Comparison of ENCODE assay signal across 27 cellular contexts in the genomic region with DNA sequence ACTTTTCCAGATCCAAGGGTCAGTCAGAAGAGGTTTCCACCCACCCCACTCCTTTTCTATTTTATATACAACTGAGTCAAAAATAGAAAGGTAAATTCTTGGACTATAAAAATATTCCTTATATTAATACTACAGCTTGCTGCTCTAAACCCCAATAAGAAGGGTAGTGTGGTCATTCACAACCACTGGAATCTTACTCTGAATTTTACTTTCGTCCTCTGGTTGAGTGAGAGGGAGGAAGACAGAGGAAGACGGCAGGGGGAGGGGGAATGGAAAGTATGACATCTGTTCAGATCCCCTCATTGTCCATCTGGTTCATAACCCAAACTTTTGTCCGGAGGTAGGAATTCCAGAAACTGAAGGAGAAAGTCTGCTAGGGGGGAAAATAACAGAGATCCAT.
"Had no signal": no experiment of that assay in that cellular context is flagged by ENCODE, and none has a peak within 500 bp of the region (broad histone marks: within the 10 kb centered on the region; RNA-seq: fewer than 3 reads in every experiment).

No MANE protein-coding gene starts in this region.

- ATAC-seq: naive thymus-derived CD8-positive, alpha-beta T cell; sciatic nerve; stimulated activated memory B cell treated with anti-CD40 and anti-IgM and Interleukin-4, amounts not matched to agents 10 μg/mL and 1 μg/mL and 100 μg/mL, for 72 hours; stimulated activated naive CD8-positive, alpha-beta T cell treated with anti-CD3 and anti-CD28 coated beads, Interleukin-15, amount 100 ng/mL, for 72 hours had no signal

- H3K27me3 ChIP-seq: heart right ventricle, hepatocyte, ovary, right atrium auricular region, tibial nerve, uterus had no signal

- H3K4me3 ChIP-seq: heart right ventricle, hepatocyte, left ventricle myocardium inferior, lung, ovary, right atrium auricular region, smooth muscle cell, tibial nerve, uterus had no signal

- H2AFZ ChIP-seq: hepatocyte had no signal

- H3K4me3 Mint-ChIP-seq: mesothelial cell of epicardium; naive thymus-derived CD8-positive, alpha-beta T cell; nephron; neural crest cell; stimulated activated memory B cell treated with anti-CD40 and anti-IgM and Interleukin-4, amounts not matched to agents 10 μg/mL and 1 μg/mL and 100 μg/mL, for 72 hours; stimulated activated naive CD8-positive, alpha-beta T cell treated with anti-CD3 and anti-CD28 coated beads, Interleukin-15, amount 100 ng/mL, for 72 hours; type B pancreatic cell had no signal

- DNase-seq: heart right ventricle; islet precursor cell; left ventricle myocardium inferior; mesendoderm; naive thymus-derived CD8-positive, alpha-beta T cell; nucleus accumbens; ovary; posterior cingulate gyrus; stimulated activated CD4-positive, alpha-beta T cell treated with anti-CD3 and anti-CD28 coated beads, Interleukin-1b, Interleukin-23, amount 100 ng/mL, for 48 hours; stimulated activated CD4-positive, alpha-beta T cell treated with anti-CD3 and anti-CD28 coated beads, Interleukin-2, amount 100 ng/mL, for 48 hours; stimulated activated CD4-positive, alpha-beta T cell treated with anti-CD3 and anti-CD28 coated beads, Interleukin-4, amount 100 ng/mL, for 4 hours; stimulated activated CD8-positive, alpha-beta memory T cell treated with anti-CD3 and anti-CD28 coated beads, Interleukin-4, amount 100 ng/mL, for 48 hours; stimulated activated naive CD4-positive, alpha-beta T cell treated with Interleukin-2 at 50 U/mL for 16 hours; stimulated activated naive CD8-positive, alpha-beta T cell treated with anti-CD3 and anti-CD28 coated beads, Interleukin-15, amount 100 ng/mL, for 72 hours; substantia nigra; uterus had no signal

- H3K36me3 Mint-ChIP-seq: mesothelial cell of epicardium; naive thymus-derived CD8-positive, alpha-beta T cell; stimulated activated memory B cell treated with anti-CD40 and anti-IgM and Interleukin-4, amounts not matched to agents 10 μg/mL and 1 μg/mL and 100 μg/mL, for 72 hours; type B pancreatic cell had no signal

- H3K27ac Mint-ChIP-seq: mesothelial cell of epicardium; naive thymus-derived CD8-positive, alpha-beta T cell; nephron; stimulated activated memory B cell treated with anti-CD40 and anti-IgM and Interleukin-4, amounts not matched to agents 10 μg/mL and 1 μg/mL and 100 μg/mL, for 72 hours; type B pancreatic cell had no signal

- H3K9me3 Mint-ChIP-seq: mesothelial cell of epicardium; naive thymus-derived CD8-positive, alpha-beta T cell; neural crest cell; stimulated activated memory B cell treated with anti-CD40 and anti-IgM and Interleukin-4, amounts not matched to agents 10 μg/mL and 1 μg/mL and 100 μg/mL, for 72 hours; stimulated activated naive CD8-positive, alpha-beta T cell treated with anti-CD3 and anti-CD28 coated beads, Interleukin-15, amount 100 ng/mL, for 72 hours; type B pancreatic cell had no signal

- H3K27me3 Mint-ChIP-seq: stimulated activated memory B cell treated with anti-CD40 and anti-IgM and Interleukin-4, amounts not matched to agents 10 μg/mL and 1 μg/mL and 100 μg/mL, for 72 hours; stimulated activated naive CD8-positive, alpha-beta T cell treated with anti-CD3 and anti-CD28 coated beads, Interleukin-15, amount 100 ng/mL, for 72 hours; type B pancreatic cell had no signal

- H3K79me2 ChIP-seq: hepatocyte had no signal

- H3K4me2 ChIP-seq: hepatocyte, smooth muscle cell had no signal

- H3K9me3 ChIP-seq: heart right ventricle, left ventricle myocardium inferior, ovary, right atrium auricular region, tibial nerve, uterus had no signal

- H3K4me1 ChIP-seq: right atrium auricular region had no signal

- H3K4me1 Mint-ChIP-seq: mesothelial cell of epicardium; naive thymus-derived CD8-positive, alpha-beta T cell; neural crest cell; stimulated activated memory B cell treated with anti-CD40 and anti-IgM and Interleukin-4, amounts not matched to agents 10 μg/mL and 1 μg/mL and 100 μg/mL, for 72 hours; stimulated activated naive CD8-positive, alpha-beta T cell treated with anti-CD3 and anti-CD28 coated beads, Interleukin-15, amount 100 ng/mL, for 72 hours had no signal

- H3K36me3 ChIP-seq: heart right ventricle, left ventricle myocardium inferior, ovary, right atrium auricular region, tibial nerve, uterus had no signal

- H3K27ac ChIP-seq: hepatocyte, left ventricle myocardium inferior, ovary, right atrium auricular region, tibial nerve, uterus had no signal
